8 cellular contexts compared by ENCODE assay signal in the genomic region with DNA sequence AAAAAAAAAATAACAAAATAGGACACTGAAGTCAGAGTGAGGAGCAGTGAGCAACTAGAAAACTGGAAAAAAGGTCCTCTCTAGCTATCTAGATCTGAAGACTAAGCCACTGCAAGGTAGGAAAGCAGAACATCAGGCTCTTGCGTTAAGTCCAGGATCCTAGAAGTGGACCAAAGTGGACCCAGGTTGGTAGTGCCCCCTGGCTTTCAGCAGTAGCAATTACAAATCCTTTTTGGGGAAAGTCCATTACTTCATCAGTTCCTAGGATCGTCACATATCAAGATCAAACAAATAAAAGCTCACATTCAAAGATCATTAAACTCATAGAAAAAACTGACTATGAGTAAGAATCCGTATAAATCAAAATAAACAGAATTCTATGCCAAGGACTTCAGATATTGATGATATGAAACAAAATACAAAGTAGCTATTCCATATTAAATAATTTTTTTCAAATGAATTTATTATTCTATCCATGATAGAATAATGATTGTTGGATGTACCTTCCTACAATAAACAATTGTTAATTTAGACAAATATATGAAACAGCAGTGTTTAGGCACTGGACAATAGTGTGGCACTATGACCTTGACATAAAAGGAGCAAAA. TPM values are rescaled to one million over a fixed set of nuclear protein-coding genes. Genes with fewer than 3 reads are reported as not detected.
A peak's percentile ranks its signal among the peaks of the same experiment; 100 is the strongest.
DNase-seq lines count a peak whose midpoint lies in the region; ATAC-seq, FAIRE-seq and TF ChIP-seq lines count a peak whose summit lies in the region.

No MANE protein-coding gene starts in this region.

- no peak overlapping the region for H3K27ac ChIP-seq in small intestine (ENCODE audit: low read depth in 1 of 2, low read length in 1 of 2)

- H3K9me3 Mint-ChIP-seq in MCF 10A (ENCODE audit: unreplicated experiment) = no peaks in the 10 kb centered on the region

- no peak for FAIRE-seq in small intestine (lab: Jason Lieb, UNC)

- H3K4me1 ChIP-seq in small intestine (ENCODE audit: control insufficient read depth in 2 of 2, insufficient read depth in 1 of 2, low read depth in 1 of 2, low read length in 1 of 2) = no peaks in the 10 kb centered on the region

- H3K27me3 Mint-ChIP-seq in MCF 10A (ENCODE audit: insufficient read depth, unreplicated experiment) = no peaks in the 10 kb centered on the region

- intact Hi-C loops in MCF 10A (cut with micrococcal nuclease) = loop anchor here (2.0 kb wide), 1 partner anchor 76 kb away; no protein-coding TSS in a partner anchor

- peak; percentile 75 for TF ChIP-seq CTCF in MCF 10A (IDR thresholded peaks at IDR 0.05; ENCODE audit: unreplicated experiment)

- H3K36me3 Mint-ChIP-seq in MCF 10A (ENCODE audit: insufficient read depth, unreplicated experiment) = no peaks in the 10 kb centered on the region

- POLR2A ChIA-PET in MCF 10A (lab: Yijun Ruan, JAX) = interaction anchor here (0.6 to 3.6 kb wide), 6 partner anchors 9 to 139 kb away, joined by 3 to 20 read pairs (median 4); partner anchors contain the start of gene FYB1

- no TSS peak for BruUV-seq in MCF 10A (replicated peaks; lab: Mats Ljungman, UMichigan)

- CTCF ChIA-PET in MCF 10A (lab: Yijun Ruan, JAX) = interaction anchor here (0.5 to 3.3 kb wide), 32 partner anchors 9 to 1557 kb away, joined by 3 to 40 read pairs (median 4); no protein-coding TSS in a partner anchor

- peaks cover 18% of the 10 kb centered on the region for H3K4me1 Mint-ChIP-seq in MCF 10A (ENCODE audit: insufficient read depth, unreplicated experiment)

- 3 to 9% (median 6%) methylated on average over 3 of the region's 3 CpGs for WGBS in small intestine, 3 donors

- peak; percentile 42 for ATAC-seq in HG02571 (IDR thresholded peaks at IDR 0.05; ENCODE audit: unreplicated experiment)
- no peak for ATAC-seq in GM18861 (IDR thresholded peaks at IDR 0.05; ENCODE audit: unreplicated experiment)

- H3K36me3 ChIP-seq in small intestine (ENCODE audit: control insufficient read depth in 2 of 2, insufficient read depth in 2 of 2, low read length in 2 of 2) = no peaks in the 10 kb centered on the region

- H3K9me3 ChIP-seq in small intestine (ENCODE audit: control insufficient read depth, low read depth) = no peaks in the 10 kb centered on the region

- H3K27ac Mint-ChIP-seq in MCF 10A (ENCODE audit: low read depth, unreplicated experiment) = no peak overlapping the region

- no peaks in the 10 kb centered on the region for H3K27me3 ChIP-seq in small intestine (ENCODE audit: control insufficient read depth in 2 of 2, insufficient read depth in 2 of 2, low read length in 2 of 2)

- H3K4me3 Mint-ChIP-seq in MCF 10A (ENCODE audit: unreplicated experiment) = no peak overlapping the region

- H3K4me3 ChIP-seq in small intestine (ENCODE audit: low read depth in 1 of 2, low read length in 2 of 2) = no peak overlapping the region

- peak; percentile 6 for DNase-seq in NK-92 treated with Interleukin-12 subunit alpha and Interleukin-12 subunit beta, amount 100 ng/mL, for 24 hours (lab: John Stamatoyannopoulos, UW)
- DNase-seq in NK-92 (lab: John Stamatoyannopoulos, UW; ENCODE audit: unreplicated experiment) (no peak), NOMO-1 (lab: John Stamatoyannopoulos, UW; ENCODE audit: unreplicated experiment in 2 of 2) (peak; percentile 61 to 80), MCF 10A (ENCODE audit: unreplicated experiment) (peak; percentile 65), hippocampal formation (lab: John Stamatoyannopoulos, UW) (peak; percentile 31 to 67), small intestine (peak; percentile 59)

RNA-seq across cellular contexts. Expression of gene RICTOR, which starts 6.5 kb away (rescaled TPM):
- 24.8 and 25.7 TPM in 2 replicates for total RNA-seq in MCF 10A (2022)
- 1 to 10 TPM; 2.4 to 3.6 (median 3.1) TPM for polyA plus RNA-seq in small intestine
